In genomic region chr3:194141415-194142155, GRCh38 we compare ENCODE assay signal across 8 cellular contexts. TPM values are rescaled to one million over a fixed set of nuclear protein-coding genes. Genes with fewer than 3 reads are reported as not detected.
DNase-seq lines count a peak whose midpoint lies in the region; ATAC-seq and TF ChIP-seq lines count a peak whose summit lies in the region.

No MANE protein-coding gene starts in this region.

- H3K79me2 ChIP-seq in PC-9 (ENCODE audit: low read depth) (peaks cover 33% of the 10 kb centered on the region), neural cell (replicated peaks; ENCODE audit: insufficient read depth, low read length) (peaks cover 13% of the 10 kb centered on the region)

- H2AFZ ChIP-seq in PC-9, result peak overlapping the region; percentile 56
- H2AFZ ChIP-seq in neural cell (ENCODE audit: low read depth, low read length), result no peak overlapping the region

- peak in 74 of 76 experiments; percentile 8 to 90 (median 71) for DNase-seq in HUDEP-2 (lab: John Stamatoyannopoulos, UW; ENCODE audit: unreplicated experiment in 76 of 76)
- DNase-seq in PC-9, result peak; percentile 97
- peak; percentile 19 to 45 (median 20) for DNase-seq in activated naive CD4-positive, alpha-beta T cell (lab: John Stamatoyannopoulos, UW)
- peak; percentile 87 to 89 for DNase-seq in foreskin fibroblast
- DNase-seq in superior temporal gyrus (ENCODE audit: extremely low spot score), result peak; percentile 65

- H3K4me3 ChIP-seq in PC-9 (peak overlapping the region; percentile 46; the same call in 1 of the 2 replicates), foreskin fibroblast (ENCODE audit: low read depth in 1 of 2, low read length in 2 of 2) (peak overlapping the region; percentile 35 to 42), neural cell (ENCODE audit: low read length) (peak overlapping the region; percentile 56)

- H3K4me2 ChIP-seq in PC-9 (peak overlapping the region; percentile 82), neural cell (ENCODE audit: low read length) (no peak overlapping the region)

- TF ChIP-seq CTCF in C4-2B (conservative IDR thresholded peaks at IDR 0.05), result no peak
- 0 out of 2 replicates have a peak, but pooled peaks have one; percentile 37 for TF ChIP-seq CTCF in PC-9 (conservative IDR thresholded peaks at IDR 0.05)
- TF ChIP-seq CTCF in foreskin fibroblast (IDR thresholded peaks at IDR 0.05; ENCODE audit: low read depth, low read length), result no peak
- TF ChIP-seq CTCF in neural cell (IDR thresholded peaks at IDR 0.05; ENCODE audit: poor library complexity, severe bottlenecking), result no peak

- peak overlapping the region; percentile 50 for H3K9ac ChIP-seq in neural cell (ENCODE audit: low read length)

- peaks cover 8% of the 10 kb centered on the region; the same call in 1 of the 2 replicates for H4K20me1 ChIP-seq in PC-9 (ENCODE audit: insufficient read depth)
- H4K20me1 ChIP-seq in neural cell (ENCODE audit: insufficient read depth), result no peaks in the 10 kb centered on the region

- peaks cover 65% of the 10 kb centered on the region for H3K4me1 ChIP-seq in PC-9 (replicated peaks; ENCODE audit: insufficient read depth)

- H3K27me3 ChIP-seq in PC-9 (ENCODE audit: insufficient read depth, low read depth), result no peaks in the 10 kb centered on the region
- peaks cover 46% of the 10 kb centered on the region for H3K27me3 ChIP-seq in neural cell (ENCODE audit: insufficient read depth, low read depth, low read length)

- intact Hi-C loops in PC-9 (cut with micrococcal nuclease; ENCODE audit: unreplicated experiment), result loop anchor here (1.0 kb wide), 7 partner anchors 18 to 181 kb away; no protein-coding TSS in a partner anchor

- no peak for TF ChIP-seq RAD21 in neural cell (conservative IDR thresholded peaks at IDR 0.05)

- H3K27ac ChIP-seq in C4-2B, result peak overlapping the region; percentile 97
- peak overlapping the region; percentile 99 for H3K27ac ChIP-seq in PC-9
- H3K27ac ChIP-seq in neural cell (ENCODE audit: low read length), result no peak overlapping the region

- peak; percentile 37 for ATAC-seq in GM19452 (IDR thresholded peaks at IDR 0.05; ENCODE audit: unreplicated experiment)

- H3K9me3 ChIP-seq in PC-9 (ENCODE audit: insufficient read depth, low read depth) (no peaks in the 10 kb centered on the region), neural cell (ENCODE audit: low read length) (no peaks in the 10 kb centered on the region)

- H3F3A ChIP-seq in PC-9 (ENCODE audit: insufficient read depth, low read depth) (peaks cover 75% of the 10 kb centered on the region), neural cell (ENCODE audit: insufficient read depth, low read length, poor library complexity, severe bottlenecking) (no peaks in the 10 kb centered on the region)

- CTCF ChIA-PET in PC-9 (lab: Charles Lee), result interaction anchor here (0.6 to 1.8 kb wide), 13 partner anchors 26 to 521 kb away, joined by 3 to 18 read pairs (median 5); no protein-coding TSS in a partner anchor

- H3K36me3 ChIP-seq in PC-9 (ENCODE audit: low read depth), result peaks cover 22% of the 10 kb centered on the region
- H3K36me3 ChIP-seq in neural cell (ENCODE audit: insufficient read depth, low read length), result no peaks in the 10 kb centered on the region

- TF ChIP-seq EP300 in neural cell (conservative IDR thresholded peaks at IDR 0.05; ENCODE audit: poor library complexity, severe bottlenecking), result no peak

- no TSS peak for BruUV-seq in PC-9 (replicated peaks; lab: Mats Ljungman, UMichigan)

- no peaks in the 10 kb centered on the region for H3K9me2 ChIP-seq in PC-9 (ENCODE audit: insufficient read depth)
- H3K9me2 ChIP-seq in neural cell (ENCODE audit: insufficient read depth, low read length), result no peaks in the 10 kb centered on the region

- POLR2A ChIA-PET in PC-9 (lab: Charles Lee; ENCODE audit: unreplicated experiment), result interaction anchor here (0.5 to 1.6 kb wide), 44 partner anchors 9 to 1543 kb away, joined by 3 to 49 read pairs (median 7); no protein-coding TSS in a partner anchor

TF ChIP-seq in neural cell, 6 proteins besides CTCF, POLR2A, EP300 and RAD21:
- TF ChIP-seq POLR2AphosphoS5 (IDR thresholded peaks at IDR 0.05) (no peak), SMC3 (conservative IDR thresholded peaks at IDR 0.05; ENCODE audit: poor library complexity) (no peak), TAF1 (IDR thresholded peaks at IDR 0.05; ENCODE audit: low read depth) (no peak), REST (IDR thresholded peaks at IDR 0.05; ENCODE audit: borderline replicate concordance) (no peak), EZH2 (IDR thresholded peaks at IDR 0.05; ENCODE audit: borderline replicate concordance, insufficient read depth, low read length, poor library complexity, severe bottlenecking) (no peak), MXI1 (conservative IDR thresholded peaks at IDR 0.05; ENCODE audit: poor library complexity, severe bottlenecking) (no peak)
TF ChIP-seq in neural cell: peak in this region for 0.

RNA-seq across cellular contexts. Expression of gene HES1, which starts 5.6 kb away (rescaled TPM):
- 66.5 and 97.8 TPM in 2 replicates for total RNA-seq in PC-9 (2021)
- 0.25 TPM in 1 of 2 replicates, not detected in the other for polyA plus RNA-seq in neural cell
- polyA minus RNA-seq in neural cell, result 0.93 TPM in 1 of 2 replicates, not detected in the other

Comparison
In these comparisons a context has a peak if more than half of its experiments do, and no peak if none do; other contexts are left out.
1. DNase-seq: peak in every context shown above with its lines; median percentile 97 in PC-9; 88 in foreskin fibroblast; 71 in HUDEP-2; 65 in superior temporal gyrus; 20 in activated naive CD4-positive, alpha-beta T cell.